ENCODE assay signal across 1 cellular context in genomic region chr5:141528401-141528984, GRCh38.
A peak's percentile ranks its signal among the peaks of the same experiment; 100 is the strongest.
TF ChIP-seq lines count a peak whose summit lies in the region.

No MANE protein-coding gene starts in this region.

TF ChIP-seq in GM12878, 131 proteins besides CTCF, POLR2A, EP300 and RAD21:
- no peak for TF ChIP-seq EZH2 (IDR thresholded peaks at IDR 0.05; ENCODE audit: borderline replicate concordance, control insufficient read depth, low read depth, low read length)
- TF ChIP-seq ATF2 (IDR thresholded peaks at IDR 0.05; ENCODE audit: low read length) = no peak
- 0 out of 2 replicates have a peak, but pooled peaks have one; percentile 15 for TF ChIP-seq YY1 (IDR thresholded peaks at IDR 0.05; ENCODE audit: low read depth, low read length)
- no peak for TF ChIP-seq CHD1 (IDR thresholded peaks at IDR 0.05; ENCODE audit: low read depth, low read length)
- no peak for TF ChIP-seq SMARCA5 (IDR thresholded peaks at IDR 0.05)
